ENCODE assay signal across 10 cellular contexts in the genomic region with DNA sequence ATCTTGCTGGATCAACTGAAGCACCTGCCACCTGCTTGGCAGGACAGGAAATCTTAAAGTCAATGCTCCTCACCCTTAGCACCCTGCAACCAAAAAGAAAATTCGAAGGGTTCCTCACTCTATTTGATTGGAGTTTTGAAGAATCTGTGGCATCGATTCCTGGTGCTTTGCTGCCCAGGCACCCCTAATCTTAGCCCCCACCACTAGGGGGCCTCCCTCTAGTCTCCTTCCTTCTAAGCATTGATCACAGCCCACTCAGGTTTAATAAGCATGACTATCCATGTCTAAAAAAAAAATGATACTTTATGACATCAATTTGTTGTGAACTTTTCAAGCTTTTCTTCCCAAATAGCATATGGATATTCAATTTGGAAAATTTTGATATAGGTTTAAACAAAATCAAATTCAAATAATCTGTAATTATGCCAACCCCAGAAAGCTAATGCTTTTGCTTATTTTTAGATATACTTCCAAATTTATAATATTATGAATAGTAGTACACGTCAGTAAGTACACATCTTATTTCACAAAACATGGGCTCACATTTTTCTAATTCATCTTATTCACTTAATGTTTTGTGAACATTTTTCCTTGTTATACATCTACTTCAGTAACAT.
DNase-seq lines count a peak whose midpoint lies in the region; FAIRE-seq and TF ChIP-seq lines count a peak whose summit lies in the region.
"Had no signal": no experiment of that assay in that cellular context is flagged by ENCODE, and none has a peak within 500 bp of the region (broad histone marks: within the 10 kb centered on the region; RNA-seq: fewer than 3 reads in every experiment).

No MANE protein-coding gene starts in this region.

- FAIRE-seq in urothelium cell line (lab: Jason Lieb, UNC), result no peak

- peak; percentile 25 for DNase-seq in stimulated activated CD4-positive, alpha-beta T cell treated with anti-CD3 and anti-CD28 coated beads, Interleukin-15, amount 100 ng/mL, for 24 hours
- no peak for DNase-seq in stimulated activated CD4-positive, alpha-beta T cell treated with anti-CD3 and anti-CD28 coated beads, Interleukin-12 subunit alpha, Interleukin-12 subunit beta, amount 100 ng/mL, for 4 hours
- DNase-seq in HuH-7 (ENCODE audit: low spot score), result peak; percentile 11
- DNase-seq in brain microvascular endothelial cell, result no peak
- DNase-seq in urothelium cell line (ENCODE audit: low spot score), result peak; percentile 21
- no peak for DNase-seq in NCI-H524 treated with DMSO at 0.1 percent for 48 hours (lab: John Stamatoyannopoulos, UW)
- DNase-seq in stimulated activated naive CD4-positive, alpha-beta T cell treated with Interleukin-2 at 50 U/mL for 16 hours (lab: John Stamatoyannopoulos, UW), result no peak
- DNase-seq in NCI-H1092 treated with DMSO at 0.1 percent for 48 hours (lab: John Stamatoyannopoulos, UW), result no peak
- DNase-seq: HCEC 1CT, NCI-H1436 treated with DMSO at 0.1 percent for 48 hours had no signal

- no peaks in the 10 kb centered on the region for H3K36me3 ChIP-seq in brain microvascular endothelial cell (replicated peaks)

- TF ChIP-seq CTCF in brain microvascular endothelial cell (IDR thresholded peaks at IDR 0.05; ENCODE audit: low read depth, low read length, missing control alignments), result peak; percentile 62

- H3K4me3 ChIP-seq in brain microvascular endothelial cell (ENCODE audit: low read depth, low read length), result no peak overlapping the region

- no peaks in the 10 kb centered on the region for H3K27me3 ChIP-seq in brain microvascular endothelial cell (replicated peaks)

- in situ Hi-C loops in brain microvascular endothelial cell (cut with HindIII; ENCODE audit: low pct_ligation_motif_present, low sequenced_read_pairs), result no loop called here

- H3K27ac ChIP-seq in brain microvascular endothelial cell, result no peak overlapping the region

Comparison
In these comparisons a context has a peak if more than half of its experiments do, and no peak if none do; other contexts are left out.
1. DNase-seq: peak in stimulated activated CD4-positive, alpha-beta T cell treated with anti-CD3 and anti-CD28 coated beads, Interleukin-15, amount 100 ng/mL, for 24 hours (single experiment), HuH-7 (single experiment) and urothelium cell line (single experiment); none in stimulated activated CD4-positive, alpha-beta T cell treated with anti-CD3 and anti-CD28 coated beads, Interleukin-12 subunit alpha, Interleukin-12 subunit beta, amount 100 ng/mL, for 4 hours (single experiment), brain microvascular endothelial cell (single experiment), NCI-H524 treated with DMSO at 0.1 percent for 48 hours (single experiment), stimulated activated naive CD4-positive, alpha-beta T cell treated with Interleukin-2 at 50 U/mL for 16 hours (single experiment) and NCI-H1092 treated with DMSO at 0.1 percent for 48 hours (single experiment).